7 cellular contexts compared by ENCODE assay signal in genomic region chr17:30551274-30551662, GRCh38.
DNase-seq lines count a peak whose midpoint lies in the region; ATAC-seq and TF ChIP-seq lines count a peak whose summit lies in the region.
"Not testable (repeated sequence)": the region's sequence is repeated elsewhere in the genome, so short reads cannot be mapped to it uniquely, and the experiment has no call there.

No MANE protein-coding gene starts in this region.

- not testable (repeated sequence) for H2AK5ac ChIP-seq in trophoblast cell (ENCODE audit: low read length)

- H3K23ac ChIP-seq in trophoblast cell (ENCODE audit: low read length) = not testable (repeated sequence)

- H3K9me3 Mint-ChIP-seq in activated CD4-positive, alpha-beta T cell treated with anti-CD3 and anti-CD28 coated beads, Interleukin-2, amount 10 ng/mL, durations not matched to agents 7 days and 5 days; dendritic cell treated with granulocyte-macrophage colony-stimulating factor and Interleukin-4, amounts not matched to agents 40 ng/mL and 50 ng/mL, for 4 days; memory B cell: not testable (repeated sequence)

- intact Hi-C loops in dendritic cell treated with granulocyte-macrophage colony-stimulating factor and Interleukin-4, amounts not matched to agents 40 ng/mL and 50 ng/mL, for 4 days (cut with micrococcal nuclease) = not testable (repeated sequence)

- H4K91ac ChIP-seq in trophoblast cell (ENCODE audit: low read depth, low read length) = peak overlapping the region; percentile 20

- not testable (repeated sequence) for TF ChIP-seq CTCF in HL-60 (IDR thresholded peaks at IDR 0.05; ENCODE audit: insufficient read depth, low read length); OCI-LY3 (IDR thresholded peaks at IDR 0.05; ENCODE audit: low read depth, low read length)

- not testable (repeated sequence) for H3K36me3 ChIP-seq in BLaER1 treated with 17β-estradiol and CSF1 and Interleukin-3, amounts not matched to agents 10 nM and 100 nM; OCI-LY3 (replicated peaks; ENCODE audit: low read depth, low read length); trophoblast cell (ENCODE audit: control insufficient read depth in 1 of 2, insufficient read depth in 2 of 2, low read length in 2 of 2)

- not testable (repeated sequence) for H3K27me3 Mint-ChIP-seq in activated CD4-positive, alpha-beta T cell treated with anti-CD3 and anti-CD28 coated beads, Interleukin-2, amount 10 ng/mL, durations not matched to agents 7 days and 5 days; dendritic cell treated with granulocyte-macrophage colony-stimulating factor and Interleukin-4, amounts not matched to agents 40 ng/mL and 50 ng/mL, for 4 days; memory B cell

- H4K12ac ChIP-seq in trophoblast cell (ENCODE audit: low read depth, low read length) = not testable (repeated sequence)

- not testable (repeated sequence) for H3K79me1 ChIP-seq in trophoblast cell (ENCODE audit: low read length)

- peak overlapping the region in 7 of 10 experiments; percentile 2 to 60 (median 36); a peak in 6 of 20 replicates for H3K4me3 ChIP-seq in BLaER1 treated with 17β-estradiol and CSF1 and Interleukin-3, amounts not matched to agents 10 nM and 100 nM
- not testable (repeated sequence) for H3K4me3 ChIP-seq in HL-60 (replicated peaks; ENCODE audit: insufficient read depth, low read length); OCI-LY3 (ENCODE audit: low read length); trophoblast cell (ENCODE audit: low read depth, low read length)

- H3K4me1 Mint-ChIP-seq in activated CD4-positive, alpha-beta T cell treated with anti-CD3 and anti-CD28 coated beads, Interleukin-2, amount 10 ng/mL, durations not matched to agents 7 days and 5 days = peaks cover 14% of the 10 kb centered on the region
- H3K4me1 Mint-ChIP-seq in dendritic cell treated with granulocyte-macrophage colony-stimulating factor and Interleukin-4, amounts not matched to agents 40 ng/mL and 50 ng/mL, for 4 days (ENCODE audit: low read depth) = peaks cover 19% of the 10 kb centered on the region
- H3K4me1 Mint-ChIP-seq in memory B cell = peaks cover 42% of the 10 kb centered on the region

- H3K27me3 ChIP-seq in BLaER1 treated with 17β-estradiol and CSF1 and Interleukin-3, amounts not matched to agents 10 nM and 100 nM; HL-60 (ENCODE audit: insufficient read depth, poor library complexity, severe bottlenecking); OCI-LY3 (ENCODE audit: low read depth, low read length); trophoblast cell (ENCODE audit: insufficient read depth, low read length): not testable (repeated sequence)

- H3K9ac ChIP-seq in BLaER1 treated with 17β-estradiol and CSF1 and Interleukin-3, amounts not matched to agents 10 nM and 100 nM = peak overlapping the region in 9 of 11 experiments; percentile 39 to 78 (median 68); a peak in 16 of 22 replicates
- H3K9ac ChIP-seq in OCI-LY3 (ENCODE audit: low read length); trophoblast cell (ENCODE audit: low read length): not testable (repeated sequence)

- peak overlapping the region; percentile 58 for H3K27ac Mint-ChIP-seq in activated CD4-positive, alpha-beta T cell treated with anti-CD3 and anti-CD28 coated beads, Interleukin-2, amount 10 ng/mL, durations not matched to agents 7 days and 5 days
- peak overlapping the region; percentile 26 for H3K27ac Mint-ChIP-seq in dendritic cell treated with granulocyte-macrophage colony-stimulating factor and Interleukin-4, amounts not matched to agents 40 ng/mL and 50 ng/mL, for 4 days
- peak overlapping the region; percentile 85 for H3K27ac Mint-ChIP-seq in memory B cell

- H2AFZ ChIP-seq in OCI-LY3 (ENCODE audit: low read depth, low read length) = peak overlapping the region; percentile 46; the same call in 1 of the 2 replicates
- H2AFZ ChIP-seq in trophoblast cell (ENCODE audit: insufficient read depth, low read length, poor library complexity) = not testable (repeated sequence)

- not testable (repeated sequence) for H3K79me2 ChIP-seq in OCI-LY3 (ENCODE audit: low read length); trophoblast cell (ENCODE audit: control insufficient read depth, insufficient read depth, low read length, poor library complexity)

- H2BK12ac ChIP-seq in trophoblast cell (ENCODE audit: low read length) = not testable (repeated sequence)

- H3K27ac ChIP-seq in BLaER1 treated with 17β-estradiol and CSF1 and Interleukin-3, amounts not matched to agents 10 nM and 100 nM = peak overlapping the region in 10 of 11 experiments; percentile 51 to 91 (median 79); a peak in 19 of 22 replicates
- peak overlapping the region; percentile 81 for H3K27ac ChIP-seq in HL-60 (replicated peaks)
- H3K27ac ChIP-seq in OCI-LY3 (ENCODE audit: low read length); trophoblast cell (ENCODE audit: low read depth, low read length): not testable (repeated sequence)

- H3K4me1 ChIP-seq in BLaER1 treated with 17β-estradiol and CSF1 and Interleukin-3, amounts not matched to agents 10 nM and 100 nM = peaks cover 24 to 39% (median 26%) of the 10 kb centered on the region in 10 experiments
- not testable (repeated sequence) for H3K4me1 ChIP-seq in OCI-LY3 (ENCODE audit: low read length)
- H3K4me1 ChIP-seq in trophoblast cell (ENCODE audit: control insufficient read depth in 1 of 2, insufficient read depth in 2 of 2, low read length in 2 of 2) = peaks cover 7 to 14% of the 10 kb centered on the region in 2 experiments

- not testable (repeated sequence) for ATAC-seq in memory B cell (ENCODE audit: low read depth)

- DNase-seq in HL-60 (ENCODE audit: low read depth in 1 of 2, low spot score in 1 of 2) = peak in 1 of 2 experiments; percentile 53
- not testable (repeated sequence) for DNase-seq in activated CD4-positive, alpha-beta T cell treated with anti-CD3 and anti-CD28 coated beads, Interleukin-2, amount 10 ng/mL, durations not matched to agents 7 days and 5 days; memory B cell (ENCODE audit: low spot score in 2 of 2); trophoblast cell

- WGBS in trophoblast cell (ENCODE audit: extremely low coverage, insufficient coverage, insufficient read length) = no CpG with 5 or more reads among the region's 3 CpGs

- H3K4me2 ChIP-seq in BLaER1 treated with 17β-estradiol and CSF1 and Interleukin-3, amounts not matched to agents 10 nM and 100 nM = peak overlapping the region; percentile 75 to 96 (median 87)
- peak overlapping the region; percentile 2 for H3K4me2 ChIP-seq in OCI-LY3 (ENCODE audit: low read length)
- H3K4me2 ChIP-seq in trophoblast cell (ENCODE audit: low read length) = not testable (repeated sequence)

- CTCF ChIA-PET in activated CD4-positive, alpha-beta T cell treated with anti-CD3 and anti-CD28 coated beads, Interleukin-2, amount 10 ng/mL, durations not matched to agents 7 days and 5 days (lab: Charles Lee) = not testable (repeated sequence)

- not testable (repeated sequence) for H4K20me1 ChIP-seq in BLaER1 treated with 17β-estradiol and CSF1 and Interleukin-3, amounts not matched to agents 10 nM and 100 nM; OCI-LY3 (ENCODE audit: insufficient read depth, low read length)

- H3K4me3 Mint-ChIP-seq in activated CD4-positive, alpha-beta T cell treated with anti-CD3 and anti-CD28 coated beads, Interleukin-2, amount 10 ng/mL, durations not matched to agents 7 days and 5 days; dendritic cell treated with granulocyte-macrophage colony-stimulating factor and Interleukin-4, amounts not matched to agents 40 ng/mL and 50 ng/mL, for 4 days: not testable (repeated sequence)
- H3K4me3 Mint-ChIP-seq in memory B cell = peak overlapping the region; percentile 81

- not testable (repeated sequence) for H3K36me3 Mint-ChIP-seq in activated CD4-positive, alpha-beta T cell treated with anti-CD3 and anti-CD28 coated beads, Interleukin-2, amount 10 ng/mL, durations not matched to agents 7 days and 5 days (ENCODE audit: low read depth); dendritic cell treated with granulocyte-macrophage colony-stimulating factor and Interleukin-4, amounts not matched to agents 40 ng/mL and 50 ng/mL, for 4 days (ENCODE audit: low read depth); memory B cell

- H3K4ac ChIP-seq in trophoblast cell (ENCODE audit: low read depth, low read length) = not testable (repeated sequence)

- H4K8ac ChIP-seq in trophoblast cell (ENCODE audit: low read depth, low read length) = not testable (repeated sequence)

- not testable (repeated sequence) for H3K18ac ChIP-seq in trophoblast cell (ENCODE audit: low read length)

- not testable (repeated sequence) for H3K14ac ChIP-seq in trophoblast cell (ENCODE audit: low read length)

- POLR2A ChIA-PET in activated CD4-positive, alpha-beta T cell treated with anti-CD3 and anti-CD28 coated beads, Interleukin-2, amount 10 ng/mL, durations not matched to agents 7 days and 5 days (lab: Charles Lee) = not testable (repeated sequence)

- not testable (repeated sequence) for H2BK120ac ChIP-seq in trophoblast cell (ENCODE audit: insufficient read depth, low read length, poor library complexity)

- not testable (repeated sequence) for H2BK5ac ChIP-seq in trophoblast cell (ENCODE audit: low read depth, low read length, poor library complexity)

- not testable (repeated sequence) for H3K9me3 ChIP-seq in BLaER1 treated with 17β-estradiol and CSF1 and Interleukin-3, amounts not matched to agents 10 nM and 100 nM (replicated peaks in 1 of 11); OCI-LY3 (ENCODE audit: insufficient read depth, low read length); trophoblast cell (ENCODE audit: insufficient read depth, low read depth, low read length)

Comparison
In these comparisons a context has a peak if more than half of its experiments do, and no peak if none do; other contexts are left out.
1. H3K27ac Mint-ChIP-seq: peak in every context shown above with its lines; median percentile 85 in memory B cell; 58 in activated CD4-positive, alpha-beta T cell treated with anti-CD3 and anti-CD28 coated beads, Interleukin-2, amount 10 ng/mL, durations not matched to agents 7 days and 5 days; 26 in dendritic cell treated with granulocyte-macrophage colony-stimulating factor and Interleukin-4, amounts not matched to agents 40 ng/mL and 50 ng/mL, for 4 days.